In genomic region chr12:113298861-113299545, GRCh38 we compare ENCODE assay signal across 8 cellular contexts. TPM values are rescaled to one million over a fixed set of nuclear protein-coding genes. Genes with fewer than 3 reads are reported as not detected.
DNase-seq lines count a peak whose midpoint lies in the region; TF ChIP-seq lines count a peak whose summit lies in the region.

No MANE protein-coding gene starts in this region.

- no peaks in the 10 kb centered on the region for H3K79me1 ChIP-seq in neuronal stem cell (ENCODE audit: low read depth, low read length)

- H4K8ac ChIP-seq in neuronal stem cell (ENCODE audit: low read depth, low read length), result no peak overlapping the region

- no peak overlapping the region for H2AK5ac ChIP-seq in neuronal stem cell (ENCODE audit: low read depth, low read length)

- H3F3A ChIP-seq in MM.1S (ENCODE audit: insufficient read depth, low read length), result no peaks in the 10 kb centered on the region

- peak overlapping the region; percentile 27 for H2BK15ac ChIP-seq in neuronal stem cell (ENCODE audit: low read length)

- H2BK5ac ChIP-seq in neuronal stem cell (ENCODE audit: low read length), result no peak overlapping the region

- peak overlapping the region; percentile 25 for H3K14ac ChIP-seq in neuronal stem cell (ENCODE audit: low read length)

- H2BK12ac ChIP-seq in neuronal stem cell (ENCODE audit: low read length), result no peak overlapping the region

- H2AFZ ChIP-seq in fibroblast of lung (ENCODE audit: low read length) (no peak overlapping the region), neuronal stem cell (ENCODE audit: low read length) (no peak overlapping the region), MM.1S (ENCODE audit: low read length) (no peak overlapping the region)

- peaks cover 0 to 60% (median 29%) of the 10 kb centered on the region in 11 experiments; a peak in 16 of 22 replicates for H4K20me1 ChIP-seq in BLaER1 treated with 17β-estradiol and CSF1 and Interleukin-3, amounts not matched to agents 10 nM and 100 nM
- no peaks in the 10 kb centered on the region for H4K20me1 ChIP-seq in fibroblast of lung (ENCODE audit: control insufficient read depth, extremely low read depth, insufficient read depth, low read length)
- no peaks in the 10 kb centered on the region for H4K20me1 ChIP-seq in MM.1S (ENCODE audit: insufficient read depth, low read length)

- peak overlapping the region; percentile 44 for H3K23ac ChIP-seq in neuronal stem cell (ENCODE audit: low read depth, low read length, poor library complexity)

- no peaks in the 10 kb centered on the region for H3K9me2 ChIP-seq in MM.1S (replicated peaks; ENCODE audit: insufficient read depth, low read length)

- peak overlapping the region; percentile 73 for H3K18ac ChIP-seq in neuronal stem cell (ENCODE audit: low read length)

- peak overlapping the region in 1 of 11 experiments; percentile 21; a peak in 1 of 22 replicates for H3K27ac ChIP-seq in BLaER1 treated with 17β-estradiol and CSF1 and Interleukin-3, amounts not matched to agents 10 nM and 100 nM
- H3K27ac ChIP-seq in fibroblast of lung (ENCODE audit: insufficient read depth, low read length), result peak overlapping the region; percentile 59
- no peak overlapping the region for H3K27ac ChIP-seq in neuronal stem cell (replicated peaks; ENCODE audit: low read length)
- H3K27ac ChIP-seq in MM.1S (ENCODE audit: low read length), result no peak overlapping the region

- no peak for TF ChIP-seq CTCF in fibroblast of lung (conservative IDR thresholded peaks at IDR 0.05 in 1 of 2, IDR thresholded peaks at IDR 0.05 in 1 of 2; ENCODE audit: low read depth in 1 of 2, low read length in 2 of 2)
- no peak for TF ChIP-seq CTCF in MM.1S (IDR thresholded peaks at IDR 0.05; ENCODE audit: low read length)

- H2BK120ac ChIP-seq in neuronal stem cell (ENCODE audit: low read depth, low read length), result no peak overlapping the region

- peaks cover 0 to 5% (median 0%) of the 10 kb centered on the region in 11 experiments; a peak in 3 of 22 replicates for H3K27me3 ChIP-seq in BLaER1 treated with 17β-estradiol and CSF1 and Interleukin-3, amounts not matched to agents 10 nM and 100 nM
- no peaks in the 10 kb centered on the region for H3K27me3 ChIP-seq in fibroblast of lung (ENCODE audit: control insufficient read depth, insufficient read depth, low read length)
- H3K27me3 ChIP-seq in neuronal stem cell (ENCODE audit: control insufficient read depth in 3 of 3, insufficient read depth in 3 of 3, low read depth in 1 of 3, low read length in 3 of 3), result no peaks in the 10 kb centered on the region
- H3K27me3 ChIP-seq in MM.1S (replicated peaks; ENCODE audit: insufficient read depth, low read length), result no peaks in the 10 kb centered on the region

- H3K9ac ChIP-seq in BLaER1 treated with 17β-estradiol and CSF1 and Interleukin-3, amounts not matched to agents 10 nM and 100 nM, result peak overlapping the region in 6 of 11 experiments; percentile 7 to 45 (median 17); a peak in 5 of 22 replicates
- H3K9ac ChIP-seq in fibroblast of lung (ENCODE audit: insufficient read depth, low read length), result no peak overlapping the region
- no peak overlapping the region for H3K9ac ChIP-seq in neuronal stem cell (ENCODE audit: low read depth, low read length, poor library complexity)
- H3K9ac ChIP-seq in MM.1S (ENCODE audit: low read length), result no peak overlapping the region

- no peak overlapping the region for H3K4ac ChIP-seq in neuronal stem cell (ENCODE audit: low read length)

- H3K79me2 ChIP-seq in fibroblast of lung (ENCODE audit: control insufficient read depth, insufficient read depth, low read length), result no peaks in the 10 kb centered on the region
- no peaks in the 10 kb centered on the region for H3K79me2 ChIP-seq in MM.1S (ENCODE audit: low read length)

- H3K4me1 ChIP-seq in BLaER1 treated with 17β-estradiol and CSF1 and Interleukin-3, amounts not matched to agents 10 nM and 100 nM, result peaks cover 46 to 60% (median 53%) of the 10 kb centered on the region in 10 experiments
- peaks cover 12% of the 10 kb centered on the region for H3K4me1 ChIP-seq in fibroblast of lung (ENCODE audit: control insufficient read depth, extremely low read depth, insufficient read depth, low read length)
- peaks cover 4 to 16% of the 10 kb centered on the region in 2 donors for H3K4me1 ChIP-seq in neuronal stem cell (ENCODE audit: control insufficient read depth in 2 of 2, insufficient read depth in 1 of 2, low read depth in 1 of 2, low read length in 2 of 2)
- no peaks in the 10 kb centered on the region for H3K4me1 ChIP-seq in MM.1S (ENCODE audit: low read length)

- DNase-seq in NCI-H524 treated with DMSO at 0.1 percent for 48 hours (lab: John Stamatoyannopoulos, UW), result peak; percentile 27
- DNase-seq in fibroblast of lung (ENCODE audit: low read depth in 2 of 2), result peak in 1 of 2 donors; percentile 25
- DNase-seq in neuronal stem cell (ENCODE audit: low spot score), result no peak
- DNase-seq in MM.1S, result no peak
- DNase-seq in NCI-H146 treated with DMSO at 0.1 percent for 48 hours (lab: John Stamatoyannopoulos, UW; ENCODE audit: unreplicated experiment), result no peak
- no peak for DNase-seq in NCI-H1417 (lab: John Stamatoyannopoulos, UW)
- DNase-seq in OCI-M2 (lab: John Stamatoyannopoulos, UW; ENCODE audit: unreplicated experiment), result no peak

- no CpG with 5 or more reads among the region's 20 CpGs for WGBS in neuronal stem cell (ENCODE audit: extremely low coverage in 2 of 2, insufficient read length in 2 of 2, insufficient replicate concordance in 1 of 2), 2 donors

- peaks cover 0 to 57% (median 0%) of the 10 kb centered on the region in 11 experiments; a peak in 6 of 22 replicates for H3K36me3 ChIP-seq in BLaER1 treated with 17β-estradiol and CSF1 and Interleukin-3, amounts not matched to agents 10 nM and 100 nM
- no peaks in the 10 kb centered on the region for H3K36me3 ChIP-seq in fibroblast of lung (ENCODE audit: control insufficient read depth, insufficient read depth, low read length)
- H3K36me3 ChIP-seq in neuronal stem cell (replicated peaks in 1 of 2; ENCODE audit: control insufficient read depth in 2 of 2, insufficient read depth in 2 of 2, low read length in 2 of 2), result peaks cover 0 to 5% of the 10 kb centered on the region in 2 donors
- no peaks in the 10 kb centered on the region for H3K36me3 ChIP-seq in MM.1S (replicated peaks; ENCODE audit: insufficient read depth, low read length)

- H3K4me2 ChIP-seq in BLaER1 treated with 17β-estradiol and CSF1 and Interleukin-3, amounts not matched to agents 10 nM and 100 nM, result peak overlapping the region; percentile 69 to 84 (median 77)
- H3K4me2 ChIP-seq in fibroblast of lung (ENCODE audit: extremely low read depth, insufficient read depth, low read length) (peak overlapping the region; percentile 32), neuronal stem cell (ENCODE audit: insufficient read depth, low read length, poor library complexity, severe bottlenecking) (no peak overlapping the region), MM.1S (ENCODE audit: low read depth, low read length) (no peak overlapping the region)

- H3K4me3 ChIP-seq in BLaER1 treated with 17β-estradiol and CSF1 and Interleukin-3, amounts not matched to agents 10 nM and 100 nM, result no peak overlapping the region
- H3K4me3 ChIP-seq in fibroblast of lung (replicated peaks in 1 of 4; ENCODE audit: control extremely low read depth in 1 of 4, insufficient read depth in 1 of 4, low read depth in 3 of 4, low read length in 4 of 4), result no peak overlapping the region
- no peak overlapping the region for H3K4me3 ChIP-seq in neuronal stem cell (ENCODE audit: low read length in 2 of 2)
- no peak overlapping the region for H3K4me3 ChIP-seq in MM.1S (ENCODE audit: low read length)

- no peaks in the 10 kb centered on the region for H3K9me3 ChIP-seq in BLaER1 treated with 17β-estradiol and CSF1 and Interleukin-3, amounts not matched to agents 10 nM and 100 nM (replicated peaks in 1 of 11)
- H3K9me3 ChIP-seq in fibroblast of lung (ENCODE audit: control insufficient read depth, insufficient read depth, low read depth, low read length) (no peaks in the 10 kb centered on the region), neuronal stem cell (replicated peaks in 1 of 2; ENCODE audit: control insufficient read depth in 2 of 2, insufficient read depth in 1 of 2, low read depth in 1 of 2, low read length in 2 of 2) (peaks cover 0 to 1% of the 10 kb centered on the region in 2 donors), MM.1S (replicated peaks; ENCODE audit: insufficient read depth, low read length) (no peaks in the 10 kb centered on the region)

- no peak overlapping the region for H4K91ac ChIP-seq in neuronal stem cell (ENCODE audit: low read depth, low read length, poor library complexity)

RNA-seq across cellular contexts. Expression of gene SLC8B1, which starts 35.9 kb away (rescaled TPM):
- 14.6 and 16.8 TPM in 2 replicates for total RNA-seq in fibroblast of lung
- polyA plus RNA-seq in fibroblast of lung, result 10.4 and 16.7 TPM in 2 replicates
- 9.4 and 14.3 TPM in 2 replicates for polyA plus RNA-seq in fibroblast of lung (2012)
- polyA minus RNA-seq in fibroblast of lung (ENCODE audit: low replicate concordance), result 69.9 and 147 TPM in 2 replicates
- polyA plus RNA-seq in neuronal stem cell (2013, experiment 1 of 2), result 3.1 TPM
- polyA plus RNA-seq in neuronal stem cell (2013, experiment 2 of 2), result 3.5 TPM

RNA-seq across cellular contexts. Expression of gene PLBD2, which starts 59.4 kb away (rescaled TPM):
- 28.2 and 35.5 TPM in 2 replicates for total RNA-seq in fibroblast of lung
- polyA plus RNA-seq in fibroblast of lung, result 11.7 and 11.9 TPM in 2 replicates
- polyA plus RNA-seq in fibroblast of lung (2012), result 48.5 and 61.6 TPM in 2 replicates
- polyA minus RNA-seq in fibroblast of lung (ENCODE audit: low replicate concordance), result 72.0 and 104 TPM in 2 replicates
- polyA plus RNA-seq in neuronal stem cell (2013, experiment 1 of 2), result 23.8 TPM
- polyA plus RNA-seq in neuronal stem cell (2013, experiment 2 of 2), result 24.2 TPM

Comparison
In these comparisons a context has a peak if more than half of its experiments do, and no peak if none do; other contexts are left out.
1. H3K4me2 ChIP-seq: peak in BLaER1 treated with 17β-estradiol and CSF1 and Interleukin-3, amounts not matched to agents 10 nM and 100 nM (11 of 11) and fibroblast of lung (single experiment); none in neuronal stem cell (single experiment) and MM.1S (single experiment).
2. H3K9ac ChIP-seq: peak in BLaER1 treated with 17β-estradiol and CSF1 and Interleukin-3, amounts not matched to agents 10 nM and 100 nM (6 of 11); none in fibroblast of lung (single experiment), neuronal stem cell (single experiment) and MM.1S (single experiment).